Comparison of ENCODE assay signal across 9 cellular contexts in genomic region chr21:37532868-37533780, GRCh38.
DNase-seq lines count a peak whose midpoint lies in the region; ATAC-seq, FAIRE-seq and TF ChIP-seq lines count a peak whose summit lies in the region.
"Had no signal": no experiment of that assay in that cellular context is flagged by ENCODE, and none has a peak within 500 bp of the region (broad histone marks: within the 10 kb centered on the region; RNA-seq: fewer than 3 reads in every experiment).

No MANE protein-coding gene starts in this region.

- TF ChIP-seq POLR2A in heart left ventricle (IDR thresholded peaks at IDR 0.05) (no peak), ovary (IDR thresholded peaks at IDR 0.05) (no peak), gastroesophageal sphincter (IDR thresholded peaks at IDR 0.05) (no peak)

- DNase-seq in heart left ventricle, result peak in 2 of 5 donors; percentile 50 to 53
- DNase-seq in Right ventricle myocardium inferior (ENCODE audit: missing footprints), result no peak
- peak; percentile 53 for DNase-seq in astrocyte of the hippocampus (ENCODE audit: low read depth, low spot score)
- DNase-seq in pancreas, result peak in 3 of 6 donors; percentile 12 to 54 (median 32)
- DNase-seq in ovary, result no peak
- no peak for DNase-seq in SK-N-DZ (ENCODE audit: low spot score)

- TF ChIP-seq CTCF in heart left ventricle (IDR thresholded peaks at IDR 0.05) (peak in 2 of 12 donors; percentile 14 to 26), pancreas (IDR thresholded peaks at IDR 0.05) (no peak), ovary (IDR thresholded peaks at IDR 0.05) (no peak), gastroesophageal sphincter (IDR thresholded peaks at IDR 0.05) (no peak)

- H3K4me1 ChIP-seq in heart left ventricle (peaks cover 0 to 26% (median 9%) of the 10 kb centered on the region in 12 donors), pancreas (no peaks in the 10 kb centered on the region), ovary (ENCODE audit: insufficient read depth) (no peaks in the 10 kb centered on the region), gastroesophageal sphincter (peaks cover 0 to 6% (median 0%) of the 10 kb centered on the region in 3 donors)
- H3K4me1 ChIP-seq: parathyroid adenoma had no signal

- H3K9me3 ChIP-seq in heart left ventricle (peaks cover 0 to 21% (median 5%) of the 10 kb centered on the region in 12 donors), pancreas (no peaks in the 10 kb centered on the region), ovary (no peaks in the 10 kb centered on the region), gastroesophageal sphincter (peaks cover 0 to 21% (median 0%) of the 10 kb centered on the region in 3 donors)

- intact Hi-C loops in heart left ventricle (cut with DNase I) (loop anchor here in 1 of 10 donors (2.0 kb wide), 1 partner anchor 20 kb away; no protein-coding TSS in a partner anchor), Right ventricle myocardium inferior (cut with DNase I) (no loop called here), pancreas (cut with DNase I) (no loop called here), ovary (cut with DNase I) (no loop called here)

- peak; percentile 22 to 52 (median 27) for ATAC-seq in heart left ventricle
- no peak for ATAC-seq in Right ventricle myocardium inferior
- ATAC-seq in HG03460 (IDR thresholded peaks at IDR 0.05; ENCODE audit: unreplicated experiment), result peak; percentile 62
- ATAC-seq in pancreas, result peak; percentile 58 to 76 (median 75)
- no peak for ATAC-seq in gastroesophageal sphincter

- H3K27ac ChIP-seq in heart left ventricle (peak overlapping the region in 1 of 12 donors; percentile 72), pancreas (no peak overlapping the region), ovary (no peak overlapping the region), gastroesophageal sphincter (no peak overlapping the region)
- H3K27ac ChIP-seq: parathyroid adenoma had no signal

- H3K4me3 ChIP-seq in heart left ventricle (no peak overlapping the region), pancreas (no peak overlapping the region), ovary (no peak overlapping the region), gastroesophageal sphincter (no peak overlapping the region)

- FAIRE-seq in pancreas (lab: Jason Lieb, UNC), result no peak

- H3K27me3 ChIP-seq in heart left ventricle, result peaks cover 0 to 13% (median 0%) of the 10 kb centered on the region in 9 donors
- H3K27me3 ChIP-seq in pancreas, result no peaks in the 10 kb centered on the region
- H3K27me3 ChIP-seq in ovary, result no peaks in the 10 kb centered on the region
- H3K27me3 ChIP-seq in gastroesophageal sphincter, result peaks cover 9% of the 10 kb centered on the region

- whole genome bisulfite sequencing in heart left ventricle, 4 donors, result 44 to 51% (median 49%) methylated on average over 16 to 20 of the region's 20 CpGs
- WGBS in pancreas, 2 donors, result 23 to 25% methylated on average over 20 of the region's 20 CpGs
- 57 to 69% (median 63%) methylated on average over 20 of the region's 20 CpGs for WGBS in ovary, 3 donors
- 64 to 72% methylated on average over 7 to 11 of the region's 20 CpGs for WGBS in gastroesophageal sphincter (ENCODE audit: low coverage in 1 of 2), 2 donors

- H3K36me3 ChIP-seq in heart left ventricle (no peaks in the 10 kb centered on the region), pancreas (no peaks in the 10 kb centered on the region), ovary (no peaks in the 10 kb centered on the region), gastroesophageal sphincter (no peaks in the 10 kb centered on the region)

- TF ChIP-seq EP300 in ovary (IDR thresholded peaks at IDR 0.05), result no peak
- no peak for TF ChIP-seq EP300 in gastroesophageal sphincter (IDR thresholded peaks at IDR 0.05)

Comparison
In these comparisons a context has a peak if more than half of its experiments do, and no peak if none do; other contexts are left out.
1. ATAC-seq: peak in heart left ventricle (4 of 4), HG03460 (single experiment) and pancreas (4 of 4); none in Right ventricle myocardium inferior (single experiment) and gastroesophageal sphincter (single experiment).